ENCODE assay signal across 24 cellular contexts in the genomic region with DNA sequence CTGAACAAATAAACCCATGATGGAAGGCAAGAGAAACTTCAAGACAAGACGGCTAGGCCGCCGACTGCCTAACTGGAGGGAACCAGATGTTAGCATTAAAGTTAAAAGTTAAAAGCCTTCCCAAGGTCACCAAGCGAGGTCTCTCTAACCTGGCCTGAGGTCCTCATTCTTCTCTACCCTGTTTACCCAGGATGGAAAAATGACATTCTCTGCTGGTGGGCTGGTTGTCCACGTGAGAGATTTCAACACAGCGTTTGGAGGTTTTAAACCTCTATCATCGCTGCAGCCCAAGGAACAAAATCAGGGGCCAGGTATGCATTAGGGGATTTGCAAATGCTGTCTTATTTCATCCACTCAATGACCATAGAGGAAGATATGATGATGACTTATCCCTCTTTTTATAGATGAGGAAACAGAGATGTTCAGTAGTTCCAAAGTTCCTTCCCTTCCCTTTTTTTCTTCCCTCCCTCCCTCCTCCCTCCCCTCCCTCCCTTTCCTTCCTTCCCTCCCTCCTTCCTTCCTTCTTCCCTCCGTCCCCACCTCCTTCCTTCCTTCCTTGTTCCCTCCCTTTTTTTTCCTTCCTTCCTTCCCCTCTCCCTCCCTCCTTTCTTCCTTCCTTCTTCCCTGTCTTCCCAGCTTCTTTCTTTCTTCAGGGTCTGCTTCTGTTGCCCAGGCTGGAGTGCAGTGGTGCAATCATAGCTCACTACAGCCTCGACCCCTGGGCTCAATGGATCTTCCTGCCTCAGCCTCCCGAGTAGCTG.
DNase-seq lines count a peak whose midpoint lies in the region; ATAC-seq and TF ChIP-seq lines count a peak whose summit lies in the region.
"Had no signal": no experiment of that assay in that cellular context is flagged by ENCODE, and none has a peak within 500 bp of the region (broad histone marks: within the 10 kb centered on the region; RNA-seq: fewer than 3 reads in every experiment).

No MANE protein-coding gene starts in this region.

- H3K4me1 ChIP-seq in testis: peaks cover 46% of the 10 kb centered on the region
- H3K4me1 ChIP-seq in PC-3 (ENCODE audit: insufficient read depth, low read length): no peaks in the 10 kb centered on the region
- H3K4me1 ChIP-seq: A549, foreskin keratinocyte had no signal

- peak overlapping the region; percentile 46 for H3K27ac Mint-ChIP-seq in activated naive CD8-positive, alpha-beta T cell treated with anti-CD3 and anti-CD28 coated beads for 36 hours
- no peak overlapping the region for H3K27ac Mint-ChIP-seq in activated naive CD8-positive, alpha-beta T cell treated with anti-CD3 and anti-CD28 coated beads, Interleukin-2, amount 50 U/mL, for 24 hours
- peak overlapping the region; percentile 37 for H3K27ac Mint-ChIP-seq in activated T-helper 17 cell treated with anti-CD3 and anti-CD28 coated beads, Interleukin-2, amount 50 U/mL, for 72 hours
- peak overlapping the region; percentile 12 for H3K27ac Mint-ChIP-seq in memory B cell

- no peaks in the 10 kb centered on the region for H3K79me2 ChIP-seq in PC-3 (ENCODE audit: low read length)

- H3K9me3 ChIP-seq in testis (no peaks in the 10 kb centered on the region), PC-3 (ENCODE audit: low read length) (no peaks in the 10 kb centered on the region)
- H3K9me3 ChIP-seq: A549, HAP-1, lower lobe of right lung, neutrophil, spleen, stomach, transverse colon had no signal

- TF ChIP-seq CTCF in testis (IDR thresholded peaks at IDR 0.05) (no peak), PC-3 (conservative IDR thresholded peaks at IDR 0.05; ENCODE audit: low read depth, low read length) (no peak)

- no peaks in the 10 kb centered on the region for H3K36me3 Mint-ChIP-seq in activated naive CD8-positive, alpha-beta T cell treated with anti-CD3 and anti-CD28 coated beads for 36 hours
- H3K36me3 Mint-ChIP-seq in activated naive CD8-positive, alpha-beta T cell treated with anti-CD3 and anti-CD28 coated beads, Interleukin-2, amount 50 U/mL, for 24 hours (ENCODE audit: low read depth): no peaks in the 10 kb centered on the region
- H3K36me3 Mint-ChIP-seq in activated T-helper 17 cell treated with anti-CD3 and anti-CD28 coated beads, Interleukin-2, amount 50 U/mL, for 72 hours (ENCODE audit: low read depth): no peaks in the 10 kb centered on the region
- H3K36me3 Mint-ChIP-seq in memory B cell: peaks cover 2% of the 10 kb centered on the region

- 50 to 59% methylated on average over 10 of the region's 10 CpGs for WGBS in testis, 2 donors

- H3K9ac ChIP-seq in PC-3 (ENCODE audit: low read length): no peak overlapping the region

- H3K4me3 Mint-ChIP-seq in activated naive CD8-positive, alpha-beta T cell treated with anti-CD3 and anti-CD28 coated beads for 36 hours: no peak overlapping the region
- no peak overlapping the region for H3K4me3 Mint-ChIP-seq in activated naive CD8-positive, alpha-beta T cell treated with anti-CD3 and anti-CD28 coated beads, Interleukin-2, amount 50 U/mL, for 24 hours
- H3K4me3 Mint-ChIP-seq in activated T-helper 17 cell treated with anti-CD3 and anti-CD28 coated beads, Interleukin-2, amount 50 U/mL, for 72 hours: peak overlapping the region; percentile 22
- no peak overlapping the region for H3K4me3 Mint-ChIP-seq in memory B cell

- H3K27me3 ChIP-seq in testis: no peaks in the 10 kb centered on the region
- H3K27me3 ChIP-seq in PC-3 (ENCODE audit: low read length): no peaks in the 10 kb centered on the region
- H3K27me3 ChIP-seq: neutrophil, spleen, stomach, transverse colon had no signal

- no peak overlapping the region for H2AFZ ChIP-seq in PC-3 (ENCODE audit: low read length)

- intact Hi-C loops in testis (cut with DNase I; ENCODE audit: low total_unique reads): no loop called here
- intact Hi-C loops in PC-3 (cut with micrococcal nuclease): no loop called here

- H3K27me3 Mint-ChIP-seq in activated naive CD8-positive, alpha-beta T cell treated with anti-CD3 and anti-CD28 coated beads for 36 hours: peaks cover 5% of the 10 kb centered on the region
- peaks cover 7% of the 10 kb centered on the region for H3K27me3 Mint-ChIP-seq in activated naive CD8-positive, alpha-beta T cell treated with anti-CD3 and anti-CD28 coated beads, Interleukin-2, amount 50 U/mL, for 24 hours
- H3K27me3 Mint-ChIP-seq in activated T-helper 17 cell treated with anti-CD3 and anti-CD28 coated beads, Interleukin-2, amount 50 U/mL, for 72 hours: peaks cover 4% of the 10 kb centered on the region
- peaks cover 7% of the 10 kb centered on the region for H3K27me3 Mint-ChIP-seq in memory B cell

- no peaks in the 10 kb centered on the region for H4K20me1 ChIP-seq in PC-3 (ENCODE audit: low read length)

- H3K9me3 Mint-ChIP-seq in activated naive CD8-positive, alpha-beta T cell treated with anti-CD3 and anti-CD28 coated beads for 36 hours: no peaks in the 10 kb centered on the region
- H3K9me3 Mint-ChIP-seq in activated naive CD8-positive, alpha-beta T cell treated with anti-CD3 and anti-CD28 coated beads, Interleukin-2, amount 50 U/mL, for 24 hours: no peaks in the 10 kb centered on the region
- H3K9me3 Mint-ChIP-seq in activated T-helper 17 cell treated with anti-CD3 and anti-CD28 coated beads, Interleukin-2, amount 50 U/mL, for 72 hours: no peaks in the 10 kb centered on the region
- H3K9me3 Mint-ChIP-seq in memory B cell: peaks cover 1% of the 10 kb centered on the region

- peak overlapping the region; percentile 28 to 33 for H3K27ac ChIP-seq in testis
- no peak overlapping the region for H3K27ac ChIP-seq in PC-3 (ENCODE audit: low read length)
- H3K27ac ChIP-seq: A549, foreskin keratinocyte, lower lobe of right lung, neutrophil, stomach, WERI-Rb-1 had no signal

- H3K4me3 ChIP-seq in testis: no peak overlapping the region
- no peak overlapping the region for H3K4me3 ChIP-seq in PC-3 (ENCODE audit: low read length)
- H3K4me3 ChIP-seq: A549, HAP-1, lower lobe of right lung, spleen, stomach, transverse colon had no signal

- no peaks in the 10 kb centered on the region for H3K36me3 ChIP-seq in testis (ENCODE audit: low read depth, missing control alignments)
- no peaks in the 10 kb centered on the region for H3K36me3 ChIP-seq in PC-3 (ENCODE audit: low read depth, low read length)
- H3K36me3 ChIP-seq: HAP-1, lower lobe of right lung, neutrophil, stomach, transverse colon, WERI-Rb-1 had no signal

- H3K9me2 ChIP-seq in PC-3 (replicated peaks; ENCODE audit: low read length): no peaks in the 10 kb centered on the region

- ATAC-seq in activated naive CD8-positive, alpha-beta T cell treated with anti-CD3 and anti-CD28 coated beads, Interleukin-2, amount 50 U/mL, for 24 hours: no peak
- ATAC-seq in activated T-helper 17 cell treated with anti-CD3 and anti-CD28 coated beads, Interleukin-2, amount 50 U/mL, for 72 hours (replicated peaks): no peak
- no peak for ATAC-seq in memory B cell (ENCODE audit: low read depth)
- no peak for ATAC-seq in PC-3
- no peak for ATAC-seq in HG03280 (IDR thresholded peaks at IDR 0.05; ENCODE audit: unreplicated experiment)
- ATAC-seq: A549, foreskin keratinocyte, lower lobe of right lung had no signal

- BruUV-seq in PC-3 (replicated peaks; lab: Mats Ljungman, UMichigan): no TSS peak

- CTCF ChIA-PET in PC-3 (lab: Charles Lee): no interaction called here

- no peaks in the 10 kb centered on the region for H3F3A ChIP-seq in PC-3 (ENCODE audit: low read length, unreplicated experiment)

- peaks cover 31% of the 10 kb centered on the region for H3K4me1 Mint-ChIP-seq in activated naive CD8-positive, alpha-beta T cell treated with anti-CD3 and anti-CD28 coated beads for 36 hours
- peaks cover 42% of the 10 kb centered on the region for H3K4me1 Mint-ChIP-seq in activated naive CD8-positive, alpha-beta T cell treated with anti-CD3 and anti-CD28 coated beads, Interleukin-2, amount 50 U/mL, for 24 hours
- peaks cover 21% of the 10 kb centered on the region for H3K4me1 Mint-ChIP-seq in activated T-helper 17 cell treated with anti-CD3 and anti-CD28 coated beads, Interleukin-2, amount 50 U/mL, for 72 hours
- H3K4me1 Mint-ChIP-seq in memory B cell: peaks cover 18% of the 10 kb centered on the region

- TF ChIP-seq POLR2A in testis (IDR thresholded peaks at IDR 0.05): no peak

- no peak overlapping the region for H3K4me2 ChIP-seq in PC-3 (ENCODE audit: low read length)
- H3K4me2 ChIP-seq: A549 had no signal

- no peak for DNase-seq in activated naive CD8-positive, alpha-beta T cell treated with anti-CD3 and anti-CD28 coated beads for 36 hours
- no peak for DNase-seq in activated naive CD8-positive, alpha-beta T cell treated with anti-CD3 and anti-CD28 coated beads, Interleukin-2, amount 50 U/mL, for 24 hours
- DNase-seq in memory B cell (ENCODE audit: low spot score in 2 of 2) (no peak), testis (no peak), PC-3 (no peak), NCI-H1436 treated with DMSO at 0.1 percent for 48 hours (lab: John Stamatoyannopoulos, UW) (no peak)
- DNase-seq: activated CD8-positive, alpha-beta memory T cell treated with anti-CD3 and anti-CD28 coated beads, Interleukin-2, amount 50 U/mL, for 48 hours; activated effector memory CD4-positive, alpha-beta T cell treated with anti-CD3 and anti-CD28 coated beads, Interleukin-2, amount 50 U/mL, for 16 hours; anterior cingulate cortex; central memory CD4-positive, alpha-beta T cell; foreskin keratinocyte; KG1; lower lobe of right lung; NCI-H1694; NCI-H69; spleen; stomach; transverse colon; WERI-Rb-1 had no signal

- POLR2A ChIA-PET in PC-3 (lab: Charles Lee; ENCODE audit: unreplicated experiment): interaction anchor here (0.6 kb wide), 1 partner anchor 615 kb away, joined by 4 read pairs; no protein-coding TSS in a partner anchor
